ENCODE assay signal across 14 cellular contexts in the genomic region with DNA sequence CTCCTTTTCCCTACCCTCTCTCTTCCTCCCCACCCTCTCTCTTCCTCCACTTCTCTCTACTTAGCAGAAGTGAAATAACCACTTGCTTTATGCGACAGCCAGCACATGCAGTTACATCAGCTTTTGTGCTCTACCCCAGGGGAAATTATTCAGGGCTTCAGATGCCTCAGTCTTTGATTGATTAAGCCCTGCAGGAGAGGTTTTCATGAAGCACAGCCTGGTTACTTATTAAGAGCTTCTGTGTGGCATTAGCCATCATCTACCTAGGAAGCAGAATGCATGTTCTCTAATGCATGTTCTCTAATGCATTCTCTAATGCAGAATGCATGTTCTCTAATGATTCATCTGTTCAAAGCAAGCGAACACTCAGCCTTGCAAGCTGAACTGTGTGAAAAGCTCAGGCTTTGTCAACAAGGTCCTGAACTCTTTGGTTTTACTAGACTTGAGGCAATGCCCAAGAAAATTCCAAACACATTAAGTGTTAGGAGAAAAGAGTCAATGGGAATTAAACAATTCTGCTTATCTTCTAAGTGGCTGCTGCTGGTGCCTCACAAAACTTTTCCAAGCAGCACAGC. TPM values are rescaled to one million over a fixed set of nuclear protein-coding genes. Genes with fewer than 3 reads are reported as not detected.
DNase-seq lines count a peak whose midpoint lies in the region; ATAC-seq, FAIRE-seq and TF ChIP-seq lines count a peak whose summit lies in the region.
"Had no signal": no experiment of that assay in that cellular context is flagged by ENCODE, and none has a peak within 500 bp of the region (broad histone marks: within the 10 kb centered on the region; RNA-seq: fewer than 3 reads in every experiment).

No MANE protein-coding gene starts in this region.

- H4K20me1 ChIP-seq in K562 (replicated peaks; ENCODE audit: control insufficient read depth, insufficient read depth, low read length), result no peaks in the 10 kb centered on the region

- peak overlapping the region; percentile 62; the same call in 1 of the 2 replicates for H2AFZ ChIP-seq in K562 (ENCODE audit: low read depth, low read length)

- BruUV-seq in K562 (replicated peaks; lab: Mats Ljungman, UMichigan), result no TSS peak

- H3K27me3 Mint-ChIP-seq in glutamatergic neuron (ENCODE audit: unreplicated experiment) (no peaks in the 10 kb centered on the region), type B pancreatic cell (no peaks in the 10 kb centered on the region)
- H3K27me3 Mint-ChIP-seq: activated naive CD4-positive, alpha-beta T cell treated with anti-CD3 and anti-CD28 coated beads, Interleukin-2, amount 50 U/mL, for 24 hours had no signal

- DNase-seq in M059J (ENCODE audit: low read depth) (peak; percentile 79), K562 (ENCODE audit: extremely low read depth in 1 of 4, low spot score in 3 of 4) (no peak), glutamatergic neuron (no peak), type B pancreatic cell (ENCODE audit: extremely low spot score, unreplicated experiment) (no peak), lower lobe of right lung (no peak), sigmoid colon (no peak)
- DNase-seq: activated CD4-positive, alpha-beta T cell treated with anti-CD3 and anti-CD28 coated beads, Interleukin-2, amount 50 U/mL, for 48 hours; foreskin fibroblast; GF-D8; left colon; NCI-H2227 treated with DMSO at 0.1 percent for 48 hours had no signal

- H3K27me3 ChIP-seq in K562 (ENCODE audit: control insufficient read depth in 2 of 2, insufficient read depth in 2 of 2, low read length in 2 of 2) (no peaks in the 10 kb centered on the region), lower lobe of right lung (ENCODE audit: low read depth) (no peaks in the 10 kb centered on the region), sigmoid colon (no peaks in the 10 kb centered on the region)

- no peaks in the 10 kb centered on the region for H3K36me3 Mint-ChIP-seq in glutamatergic neuron (ENCODE audit: unreplicated experiment)
- H3K36me3 Mint-ChIP-seq in type B pancreatic cell, result no peaks in the 10 kb centered on the region
- H3K36me3 Mint-ChIP-seq: activated naive CD4-positive, alpha-beta T cell treated with anti-CD3 and anti-CD28 coated beads, Interleukin-2, amount 50 U/mL, for 24 hours had no signal

- TF ChIP-seq RAD21 in K562 (CRISPR knock-in tag; conservative IDR thresholded peaks at IDR 0.05 in 1 of 2, IDR thresholded peaks at IDR 0.05 in 1 of 2), result no peak

- H3K4me1 ChIP-seq in K562 (replicated peaks in 1 of 2; ENCODE audit: control insufficient read depth in 2 of 2, insufficient read depth in 2 of 2, low read length in 2 of 2), result peaks cover 0 to 4% of the 10 kb centered on the region in 2 experiments; a peak in 1 of 5 replicates
- H3K4me1 ChIP-seq in lower lobe of right lung, result no peaks in the 10 kb centered on the region
- no peaks in the 10 kb centered on the region for H3K4me1 ChIP-seq in sigmoid colon

- no peak overlapping the region for H3K4me2 ChIP-seq in K562 (ENCODE audit: insufficient read depth, low read length)

- H3K9me3 ChIP-seq in K562 (replicated peaks; ENCODE audit: control insufficient read depth, insufficient read depth, low read depth, low read length), result no peaks in the 10 kb centered on the region
- H3K9me3 ChIP-seq in lower lobe of right lung, result no peaks in the 10 kb centered on the region
- peaks cover 0 to 3% (median 0%) of the 10 kb centered on the region in 4 donors for H3K9me3 ChIP-seq in sigmoid colon

- FAIRE-seq in K562 (lab: Jason Lieb, UNC), result peak; percentile 19

- in situ Hi-C loops in K562 (cut with MboI), result no loop called here

- H3K4me1 Mint-ChIP-seq in glutamatergic neuron (ENCODE audit: low read depth, unreplicated experiment) (no peaks in the 10 kb centered on the region), type B pancreatic cell (ENCODE audit: unreplicated experiment) (no peaks in the 10 kb centered on the region)
- H3K4me1 Mint-ChIP-seq: activated naive CD4-positive, alpha-beta T cell treated with anti-CD3 and anti-CD28 coated beads, Interleukin-2, amount 50 U/mL, for 24 hours had no signal

- ATAC-seq in K562, result no peak
- ATAC-seq in HG02588 (IDR thresholded peaks at IDR 0.05; ENCODE audit: unreplicated experiment), result no peak
- ATAC-seq in lower lobe of right lung, result no peak
- ATAC-seq: left colon had no signal

- TF ChIP-seq EP300 in K562 (IDR thresholded peaks at IDR 0.05; ENCODE audit: low read length), result no peak
- TF ChIP-seq EP300 in sigmoid colon (IDR thresholded peaks at IDR 0.05), result no peak

- peak overlapping the region; percentile 39 for H3K4me3 Mint-ChIP-seq in glutamatergic neuron (ENCODE audit: unreplicated experiment)
- peak overlapping the region; percentile 18 for H3K4me3 Mint-ChIP-seq in type B pancreatic cell
- H3K4me3 Mint-ChIP-seq: activated naive CD4-positive, alpha-beta T cell treated with anti-CD3 and anti-CD28 coated beads, Interleukin-2, amount 50 U/mL, for 24 hours had no signal

- CTCF ChIA-PET in K562 (lab: Yijun Ruan, JAX; ENCODE audit: low intra/inter-chr PET ratio), result no interaction called here

- intact Hi-C loops in K562 (cut with micrococcal nuclease), result no loop called here
- intact Hi-C loops in lower lobe of right lung (cut with DNase I), result no loop called here
- intact Hi-C loops in sigmoid colon (cut with DNase I), result no loop called here

- TF ChIP-seq CTCF in K562 (IDR thresholded peaks at IDR 0.05 in 2 of 3, conservative IDR thresholded peaks at IDR 0.05 in 1 of 3; ENCODE audit: insufficient read depth in 2 of 3, low read depth in 1 of 3, low read length in 3 of 3) (no peak), glutamatergic neuron (IDR thresholded peaks at IDR 0.05; ENCODE audit: partially characterized antibody, unreplicated experiment) (no peak), type B pancreatic cell (conservative IDR thresholded peaks at IDR 0.05) (no peak), lower lobe of right lung (IDR thresholded peaks at IDR 0.05) (no peak), sigmoid colon (IDR thresholded peaks at IDR 0.05) (no peak)

- H3K27ac Mint-ChIP-seq in glutamatergic neuron (ENCODE audit: unreplicated experiment), result no peak overlapping the region
- peak overlapping the region; percentile 48 for H3K27ac Mint-ChIP-seq in type B pancreatic cell
- H3K27ac Mint-ChIP-seq: activated naive CD4-positive, alpha-beta T cell treated with anti-CD3 and anti-CD28 coated beads, Interleukin-2, amount 50 U/mL, for 24 hours had no signal

- TF ChIP-seq POLR2A in K562 (conservative IDR thresholded peaks at IDR 0.05) (no peak), sigmoid colon (IDR thresholded peaks at IDR 0.05) (no peak)

- no peak overlapping the region for H3K4me3 ChIP-seq in K562
- H3K4me3 ChIP-seq in lower lobe of right lung, result no peak overlapping the region
- no peak overlapping the region for H3K4me3 ChIP-seq in sigmoid colon

- peaks cover 4% of the 10 kb centered on the region for H3K9me3 Mint-ChIP-seq in glutamatergic neuron (ENCODE audit: unreplicated experiment)
- H3K9me3 Mint-ChIP-seq in type B pancreatic cell, result no peaks in the 10 kb centered on the region
- H3K9me3 Mint-ChIP-seq: activated naive CD4-positive, alpha-beta T cell treated with anti-CD3 and anti-CD28 coated beads, Interleukin-2, amount 50 U/mL, for 24 hours had no signal

- no peaks in the 10 kb centered on the region for H3K79me2 ChIP-seq in K562 (ENCODE audit: control insufficient read depth, insufficient read depth, low read length)

- POLR2A ChIA-PET in K562 (lab: Yijun Ruan, JAX), result interaction anchor here (1.0 kb wide), 1 partner anchor 17 kb away, joined by 3 read pairs; no protein-coding TSS in a partner anchor

- 5% methylated on average over 2 of the region's 2 CpGs for WGBS in K562 (ENCODE audit: insufficient coverage, low coverage, missing lambda C conversion rate)
- 64% methylated on average over 2 of the region's 2 CpGs for WGBS in sigmoid colon, 2 donors

- no peaks in the 10 kb centered on the region for H3K9me1 ChIP-seq in K562 (ENCODE audit: control insufficient read depth, insufficient read depth, low read length)

- H3K36me3 ChIP-seq in K562 (ENCODE audit: control insufficient read depth, insufficient read depth, low read length) (no peaks in the 10 kb centered on the region), lower lobe of right lung (no peaks in the 10 kb centered on the region), sigmoid colon (no peaks in the 10 kb centered on the region)

- H3K27ac ChIP-seq in K562 (ENCODE audit: extremely low read depth, low read depth, low read length), result no peak overlapping the region
- no peak overlapping the region for H3K27ac ChIP-seq in lower lobe of right lung
- H3K27ac ChIP-seq in sigmoid colon, result no peak overlapping the region

- no peak overlapping the region for H3K9ac ChIP-seq in K562 (ENCODE audit: insufficient read depth in 1 of 2, low read depth in 2 of 2, low read length in 2 of 2)

RNA-seq across cellular contexts. Expression of a gene that starts 56.1 kb away (rescaled TPM):
- total RNA-seq in M059J (2014; rRNA removed; shearing (Covaris generic)), result not detected in 2 replicates
- not detected in 2 replicates for total RNA-seq in K562 (2011; cell fraction: chromatin; rRNA removed; ENCODE audit: low replicate concordance)
- not detected in 2 replicates for total RNA-seq in K562 (2011; cell fraction: nucleolus; rRNA removed)
- not detected in 2 replicates for total RNA-seq in K562 (2011; cell fraction: nucleoplasm; rRNA removed)
- total RNA-seq in K562 (2014; rRNA removed) (not detected in 2 replicates), K562 (2014; rRNA removed; fragmentation: Illumina TruSeq; extraction: Trizol) (not detected in 2 replicates), K562 (2015; rRNA removed; fragmentation: Illumina TruSeq; extraction: Trizol) (not detected in 2 replicates), K562 (2021) (not detected in 2 replicates), glutamatergic neuron (ENCODE audit: unreplicated experiment) (not detected), type B pancreatic cell (ENCODE audit: low replicate concordance) (0.40 and 0.92 TPM in 2 replicates), lower lobe of right lung (0.30 TPM), sigmoid colon (not detected)
- polyA plus RNA-seq in K562 (2011; rRNA removed) (not detected in 2 replicates), K562 (2014; fragmentation: Illumina TruSeq; extraction: Trizol) (not detected in 2 replicates), K562 (2014; fragmentation: Nextera tagmentation; extraction: Ambion mirVana) (not detected), K562 (2014; rRNA removed) (not detected in 2 replicates), sigmoid colon (not detected)
- polyA plus RNA-seq in K562 (2011; cell fraction: cytosol; rRNA removed), result not detected in 2 replicates
- polyA plus RNA-seq in K562 (2011; cell fraction: nucleus; rRNA removed), result not detected in 2 replicates
- polyA plus RNA-seq in K562 (2012), result not detected in 2 replicates
- not detected in 2 replicates for polyA minus RNA-seq in K562 (2011; rRNA and poly(A)+ RNA removed)
- polyA minus RNA-seq in K562 (2011; cell fraction: cytosol; rRNA and poly(A)+ RNA removed), result not detected in 2 replicates
- not detected in 2 replicates for polyA minus RNA-seq in K562 (2011; cell fraction: nucleus; rRNA and poly(A)+ RNA removed)
- total RNA-seq: left colon had no signal
- polyA plus RNA-seq: BJ had no signal
